10 cellular contexts compared by ENCODE assay signal in genomic region chr17:63675607-63676539, GRCh38. TPM values are rescaled to one million over a fixed set of nuclear protein-coding genes. Genes with fewer than 3 reads are reported as not detected.
DNase-seq lines count a peak whose midpoint lies in the region; ATAC-seq and TF ChIP-seq lines count a peak whose summit lies in the region.
"Had no signal": no experiment of that assay in that cellular context is flagged by ENCODE, and none has a peak within 500 bp of the region (broad histone marks: within the 10 kb centered on the region; RNA-seq: fewer than 3 reads in every experiment).

No MANE protein-coding gene starts in this region.

- no peak overlapping the region for H3K4me3 Mint-ChIP-seq in endodermal cell

- H3K9me3 Mint-ChIP-seq in endodermal cell = no peaks in the 10 kb centered on the region
- H3K9me3 Mint-ChIP-seq: naive B cell had no signal

- no peak overlapping the region for H3K27ac ChIP-seq in endodermal cell (ENCODE audit: low read depth, low read length)
- H3K27ac ChIP-seq in mucosa of rectum (ENCODE audit: low read depth in 2 of 2, low read length in 2 of 2) = peak overlapping the region; percentile 77 to 81
- H3K27ac ChIP-seq: KMS-11 had no signal

- H3K9me3 ChIP-seq in endodermal cell (ENCODE audit: control insufficient read depth, low read length) (no peaks in the 10 kb centered on the region), mucosa of rectum (ENCODE audit: control insufficient read depth in 2 of 2, low read length in 2 of 2) (no peaks in the 10 kb centered on the region)

- H3K27me3 ChIP-seq in endodermal cell (ENCODE audit: control insufficient read depth, insufficient read depth, low read length, poor library complexity, severe bottlenecking) (no peaks in the 10 kb centered on the region), mucosa of rectum (ENCODE audit: control insufficient read depth in 2 of 2, insufficient read depth in 2 of 2, low read length in 2 of 2) (no peaks in the 10 kb centered on the region)

- H3K36me3 ChIP-seq in endodermal cell (ENCODE audit: control insufficient read depth, insufficient read depth, low read length) (peaks cover 6% of the 10 kb centered on the region), mucosa of rectum (ENCODE audit: control insufficient read depth in 2 of 2, insufficient read depth in 2 of 2, low read length in 2 of 2) (peaks cover 3 to 9% of the 10 kb centered on the region in 2 donors)

- WGBS in endodermal cell (ENCODE audit: insufficient coverage in 1 of 2, insufficient read length in 1 of 2), 2 experiments = 88 to 91% methylated on average over 4 to 6 of the region's 6 CpGs

- no peak overlapping the region for H3K4me3 ChIP-seq in endodermal cell (ENCODE audit: low read length)
- H3K4me3 ChIP-seq in mucosa of rectum (ENCODE audit: low read length in 2 of 2) = peak overlapping the region; percentile 31 to 38

- TF ChIP-seq CTCF in endodermal cell (conservative IDR thresholded peaks at IDR 0.05) = no peak

- peak; percentile 59 for DNase-seq in GF-D8 (lab: John Stamatoyannopoulos, UW)
- peak; percentile 94 for DNase-seq in OCI-M1 (lab: John Stamatoyannopoulos, UW)
- peak; percentile 71 for DNase-seq in endodermal cell
- DNase-seq in T-helper 2 cell = no peak
- no peak for DNase-seq in NOMO-1 (lab: John Stamatoyannopoulos, UW; ENCODE audit: unreplicated experiment in 2 of 2)
- DNase-seq: naive B cell had no signal

- no peaks in the 10 kb centered on the region for H3K27me3 Mint-ChIP-seq in endodermal cell (ENCODE audit: insufficient read depth)
- H3K27me3 Mint-ChIP-seq: naive B cell had no signal

- peaks cover 17% of the 10 kb centered on the region for H3K4me1 ChIP-seq in endodermal cell (ENCODE audit: control insufficient read depth, insufficient read depth, low read length)
- peaks cover 19 to 24% of the 10 kb centered on the region in 2 donors for H3K4me1 ChIP-seq in mucosa of rectum (ENCODE audit: control insufficient read depth in 2 of 2, insufficient read depth in 2 of 2, low read length in 2 of 2)

- no peak overlapping the region for H3K9ac ChIP-seq in endodermal cell (ENCODE audit: extremely low read depth, low read length, poor library complexity, severe bottlenecking)
- peak overlapping the region; percentile 26 to 42 for H3K9ac ChIP-seq in mucosa of rectum (ENCODE audit: low read depth in 1 of 2, low read length in 2 of 2)
- H3K9ac ChIP-seq: KMS-11 had no signal

- H3K4me1 Mint-ChIP-seq in endodermal cell = peaks cover 50% of the 10 kb centered on the region

- ATAC-seq in HG03457 (IDR thresholded peaks at IDR 0.05; ENCODE audit: unreplicated experiment) (no peak), HG03280 (IDR thresholded peaks at IDR 0.05; ENCODE audit: unreplicated experiment) (no peak)

- H3K27ac Mint-ChIP-seq in endodermal cell = peak overlapping the region; percentile 60

- H3K36me3 Mint-ChIP-seq in endodermal cell (ENCODE audit: low read depth) = peaks cover 3% of the 10 kb centered on the region

RNA-seq across cellular contexts. Expression of gene LIMD2, which starts 24.1 kb away (rescaled TPM):
- total RNA-seq in endodermal cell = 100 to 1,000 TPM in 1 of 2 donors, 10 to 100 TPM in 1; 97.5 to 111 TPM
- polyA plus RNA-seq in endodermal cell (2013, experiment 1 of 2) = 119 TPM
- 115 TPM for polyA plus RNA-seq in endodermal cell (2013, experiment 2 of 2)

RNA-seq across cellular contexts. Expression of gene MAP3K3, which starts 53.7 kb away (rescaled TPM):
- total RNA-seq in endodermal cell = 10 to 100 TPM; 19.9 to 23.3 TPM
- polyA plus RNA-seq in endodermal cell (2013, experiment 1 of 2) = 16.3 TPM
- polyA plus RNA-seq in endodermal cell (2013, experiment 2 of 2) = 18.4 TPM

Comparison
In these comparisons a context has a peak if more than half of its experiments do, and no peak if none do; other contexts are left out.
1. DNase-seq: peak in GF-D8 (single experiment), OCI-M1 (single experiment) and endodermal cell (single experiment); none in T-helper 2 cell (0 of 5) and NOMO-1 (0 of 2).